Comparison of ENCODE assay signal across 1 cellular context in genomic region chr6:2496291-2496690, GRCh38.
TF ChIP-seq lines count a peak whose summit lies in the region.

No MANE protein-coding gene starts in this region.

TF ChIP-seq in H1, 55 proteins besides CTCF, POLR2A, EP300 and RAD21:
- no peak for TF ChIP-seq SAP30 (IDR thresholded peaks at IDR 0.05; ENCODE audit: insufficient read depth, insufficient replicate concordance, low read length)
- no peak for TF ChIP-seq SRF (IDR thresholded peaks at IDR 0.05; ENCODE audit: low read depth, low read length)
- TF ChIP-seq ASH2L (IDR thresholded peaks at IDR 0.05; ENCODE audit: low read length), result no peak
- no peak for TF ChIP-seq FOSL1 (IDR thresholded peaks at IDR 0.05; ENCODE audit: insufficient read depth, low read depth, low read length)
- no peak for TF ChIP-seq HDAC6 (IDR thresholded peaks at IDR 0.05; ENCODE audit: low read depth, low read length)
- no peak for TF ChIP-seq POU5F1 (IDR thresholded peaks at IDR 0.05; ENCODE audit: low read depth, low read length)
- no peak for TF ChIP-seq POLR2AphosphoS5 (IDR thresholded peaks at IDR 0.05; ENCODE audit: low read depth, low read length)
- TF ChIP-seq, protein P1, sequence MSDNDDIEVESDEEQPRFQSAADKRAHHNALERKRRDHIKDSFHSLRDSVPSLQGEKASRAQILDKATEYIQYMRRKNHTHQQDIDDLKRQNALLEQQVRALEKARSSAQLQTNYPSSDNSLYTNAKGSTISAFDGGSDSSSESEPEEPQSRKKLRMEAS (IDR thresholded peaks at IDR 0.05), result no peak
- TF ChIP-seq TAF7 (optimal IDR thresholded peaks at IDR 0.05; ENCODE audit: borderline replicate concordance, low read depth, low read length), result no peak
- TF ChIP-seq ZNF274 (IDR thresholded peaks at IDR 0.05; ENCODE audit: borderline replicate concordance, extremely low read depth, low read length), result no peak
- TF ChIP-seq, protein P2, sequence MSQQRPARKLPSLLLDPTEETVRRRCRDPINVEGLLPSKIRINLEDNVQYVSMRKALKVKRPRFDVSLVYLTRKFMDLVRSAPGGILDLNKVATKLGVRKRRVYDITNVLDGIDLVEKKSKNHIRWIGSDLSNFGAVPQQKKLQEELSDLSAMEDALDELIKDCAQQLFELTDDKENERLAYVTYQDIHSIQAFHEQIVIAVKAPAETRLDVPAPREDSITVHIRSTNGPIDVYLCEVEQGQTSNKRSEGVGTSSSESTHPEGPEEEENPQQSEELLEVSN (IDR thresholded peaks at IDR 0.05), result no peak
- no peak for TF ChIP-seq KDM4A (IDR thresholded peaks at IDR 0.05; ENCODE audit: low read depth, low read length, severe bottlenecking)
- TF ChIP-seq CBX8 (IDR thresholded peaks at IDR 0.05; ENCODE audit: borderline replicate concordance, low read depth, low read length), result no peak
- no peak for TF ChIP-seq CHD2 (IDR thresholded peaks at IDR 0.05; ENCODE audit: low read length)
- TF ChIP-seq CHD1 (IDR thresholded peaks at IDR 0.05; ENCODE audit: low read depth, low read length), result no peak
- no peak for TF ChIP-seq SIX5 (IDR thresholded peaks at IDR 0.05; ENCODE audit: low read depth, low read length)
